Comparison of ENCODE assay signal across 1 cellular context in the genomic region with DNA sequence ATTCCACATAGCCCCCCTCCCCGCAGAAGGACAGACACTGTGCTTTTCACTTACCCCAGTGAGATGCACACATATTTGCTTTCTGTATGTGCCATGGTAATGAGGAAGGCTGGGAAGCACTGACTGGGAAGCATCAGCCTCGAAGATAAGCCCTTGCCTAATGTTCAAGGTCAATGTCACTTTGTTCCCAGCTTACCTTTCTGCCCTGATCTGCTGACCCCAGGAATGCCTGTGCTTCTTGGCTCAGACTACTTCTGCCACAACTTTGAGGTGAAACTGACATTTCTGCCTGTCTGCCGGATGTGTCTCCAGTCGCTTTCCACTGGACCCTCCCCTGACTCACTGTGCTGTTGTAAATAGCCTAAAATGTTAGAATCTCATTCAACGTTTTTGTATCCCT.
TF ChIP-seq lines count a peak whose summit lies in the region.

No MANE protein-coding gene starts in this region.

TF ChIP-seq in HepG2, 621 proteins besides CTCF, POLR2A, EP300 and RAD21 (continued from another document and continues in another):
- TF ChIP-seq, protein P1, sequence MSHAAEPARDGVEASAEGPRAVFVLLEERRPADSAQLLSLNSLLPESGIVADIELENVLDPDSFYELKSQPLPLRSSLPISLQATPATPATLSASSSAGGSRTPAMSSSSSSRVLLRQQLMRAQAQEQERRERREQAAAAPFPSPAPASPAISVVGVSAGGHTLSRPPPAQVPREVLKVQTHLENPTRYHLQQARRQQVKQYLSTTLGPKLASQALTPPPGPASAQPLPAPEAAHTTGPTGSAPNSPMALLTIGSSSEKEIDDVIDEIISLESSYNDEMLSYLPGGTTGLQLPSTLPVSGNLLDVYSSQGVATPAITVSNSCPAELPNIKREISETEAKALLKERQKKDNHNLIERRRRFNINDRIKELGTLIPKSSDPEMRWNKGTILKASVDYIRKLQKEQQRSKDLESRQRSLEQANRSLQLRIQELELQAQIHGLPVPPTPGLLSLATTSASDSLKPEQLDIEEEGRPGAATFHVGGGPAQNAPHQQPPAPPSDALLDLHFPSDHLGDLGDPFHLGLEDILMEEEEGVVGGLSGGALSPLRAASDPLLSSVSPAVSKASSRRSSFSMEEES (CRISPR knock-in tag; IDR thresholded peaks at IDR 0.05), result no peak
- TF ChIP-seq FOXC1 (CRISPR knock-in tag; IDR thresholded peaks at IDR 0.05; ENCODE audit: borderline replicate concordance) (no peak), MEIS1 (CRISPR knock-in tag; IDR thresholded peaks at IDR 0.05; ENCODE audit: borderline replicate concordance) (no peak), TCF12 (IDR thresholded peaks at IDR 0.05) (no peak), TCF12 (CRISPR knock-in tag; IDR thresholded peaks at IDR 0.05) (no peak), DNMT1 (CRISPR knock-in tag; IDR thresholded peaks at IDR 0.05) (no peak), ZNF724P (CRISPR knock-in tag; IDR thresholded peaks at IDR 0.05; ENCODE audit: borderline replicate concordance) (no peak), ZNF224 (CRISPR knock-in tag; IDR thresholded peaks at IDR 0.05) (no peak), JUNB (CRISPR knock-in tag; IDR thresholded peaks at IDR 0.05; ENCODE audit: borderline replicate concordance) (no peak), HOXA3 (CRISPR knock-in tag; IDR thresholded peaks at IDR 0.05) (peak; percentile 28; the same call in 1 of the 2 replicates), ZBTB42 (CRISPR knock-in tag; IDR thresholded peaks at IDR 0.05) (no peak), SOX13 (IDR thresholded peaks at IDR 0.05) (no peak), SOX13 (CRISPR knock-in tag; conservative IDR thresholded peaks at IDR 0.05 in 1 of 2, IDR thresholded peaks at IDR 0.05 in 1 of 2) (peak in 1 of 2 experiments; percentile 44; a peak in 1 of 4 replicates), ZNF7 (CRISPR knock-in tag; IDR thresholded peaks at IDR 0.05) (no peak), SMAD9 (CRISPR knock-in tag; IDR thresholded peaks at IDR 0.05) (no peak), ZNF773 (CRISPR knock-in tag; IDR thresholded peaks at IDR 0.05; ENCODE audit: borderline replicate concordance) (no peak), HHEX (CRISPR knock-in tag; IDR thresholded peaks at IDR 0.05) (no peak), ZNF841 (CRISPR knock-in tag; IDR thresholded peaks at IDR 0.05; ENCODE audit: borderline replicate concordance) (no peak), ELF3 (CRISPR knock-in tag; IDR thresholded peaks at IDR 0.05) (no peak), ZNF564 (CRISPR knock-in tag; IDR thresholded peaks at IDR 0.05) (no peak), ZFP36L1 (CRISPR knock-in tag; IDR thresholded peaks at IDR 0.05) (no peak), KLF9 (CRISPR knock-in tag; IDR thresholded peaks at IDR 0.05; ENCODE audit: low read depth) (no peak), ZNF746 (CRISPR knock-in tag; IDR thresholded peaks at IDR 0.05) (no peak), ZFP1 (CRISPR knock-in tag; IDR thresholded peaks at IDR 0.05) (no peak), ZNF441 (CRISPR knock-in tag; IDR thresholded peaks at IDR 0.05; ENCODE audit: borderline replicate concordance) (no peak), ZNF124 (CRISPR knock-in tag; IDR thresholded peaks at IDR 0.05) (no peak), ZNF737 (CRISPR knock-in tag; IDR thresholded peaks at IDR 0.05; ENCODE audit: borderline replicate concordance) (no peak), ZNF879 (CRISPR knock-in tag; IDR thresholded peaks at IDR 0.05) (no peak), PRMT3 (CRISPR knock-in tag; IDR thresholded peaks at IDR 0.05; ENCODE audit: borderline replicate concordance, low read depth) (no peak), SRSF9 (IDR thresholded peaks at IDR 0.05; ENCODE audit: borderline replicate concordance, insufficient read depth, low read depth, low read length, poor library complexity, severe bottlenecking) (no peak), MAF1 (CRISPR knock-in tag; IDR thresholded peaks at IDR 0.05; ENCODE audit: borderline replicate concordance) (no peak), ZNF44 (CRISPR knock-in tag; IDR thresholded peaks at IDR 0.05) (no peak)
- TF ChIP-seq, protein P2, sequence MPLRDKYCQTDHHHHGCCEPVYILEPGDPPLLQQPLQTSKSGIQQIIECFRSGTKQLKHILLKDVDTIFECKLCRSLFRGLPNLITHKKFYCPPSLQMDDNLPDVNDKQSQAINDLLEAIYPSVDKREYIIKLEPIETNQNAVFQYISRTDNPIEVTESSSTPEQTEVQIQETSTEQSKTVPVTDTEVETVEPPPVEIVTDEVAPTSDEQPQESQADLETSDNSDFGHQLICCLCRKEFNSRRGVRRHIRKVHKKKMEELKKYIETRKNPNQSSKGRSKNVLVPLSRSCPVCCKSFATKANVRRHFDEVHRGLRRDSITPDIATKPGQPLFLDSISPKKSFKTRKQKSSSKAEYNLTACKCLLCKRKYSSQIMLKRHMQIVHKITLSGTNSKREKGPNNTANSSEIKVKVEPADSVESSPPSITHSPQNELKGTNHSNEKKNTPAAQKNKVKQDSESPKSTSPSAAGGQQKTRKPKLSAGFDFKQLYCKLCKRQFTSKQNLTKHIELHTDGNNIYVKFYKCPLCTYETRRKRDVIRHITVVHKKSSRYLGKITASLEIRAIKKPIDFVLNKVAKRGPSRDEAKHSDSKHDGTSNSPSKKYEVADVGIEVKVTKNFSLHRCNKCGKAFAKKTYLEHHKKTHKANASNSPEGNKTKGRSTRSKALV (CRISPR knock-in tag; IDR thresholded peaks at IDR 0.05), result no peak
- TF ChIP-seq, protein P3, sequence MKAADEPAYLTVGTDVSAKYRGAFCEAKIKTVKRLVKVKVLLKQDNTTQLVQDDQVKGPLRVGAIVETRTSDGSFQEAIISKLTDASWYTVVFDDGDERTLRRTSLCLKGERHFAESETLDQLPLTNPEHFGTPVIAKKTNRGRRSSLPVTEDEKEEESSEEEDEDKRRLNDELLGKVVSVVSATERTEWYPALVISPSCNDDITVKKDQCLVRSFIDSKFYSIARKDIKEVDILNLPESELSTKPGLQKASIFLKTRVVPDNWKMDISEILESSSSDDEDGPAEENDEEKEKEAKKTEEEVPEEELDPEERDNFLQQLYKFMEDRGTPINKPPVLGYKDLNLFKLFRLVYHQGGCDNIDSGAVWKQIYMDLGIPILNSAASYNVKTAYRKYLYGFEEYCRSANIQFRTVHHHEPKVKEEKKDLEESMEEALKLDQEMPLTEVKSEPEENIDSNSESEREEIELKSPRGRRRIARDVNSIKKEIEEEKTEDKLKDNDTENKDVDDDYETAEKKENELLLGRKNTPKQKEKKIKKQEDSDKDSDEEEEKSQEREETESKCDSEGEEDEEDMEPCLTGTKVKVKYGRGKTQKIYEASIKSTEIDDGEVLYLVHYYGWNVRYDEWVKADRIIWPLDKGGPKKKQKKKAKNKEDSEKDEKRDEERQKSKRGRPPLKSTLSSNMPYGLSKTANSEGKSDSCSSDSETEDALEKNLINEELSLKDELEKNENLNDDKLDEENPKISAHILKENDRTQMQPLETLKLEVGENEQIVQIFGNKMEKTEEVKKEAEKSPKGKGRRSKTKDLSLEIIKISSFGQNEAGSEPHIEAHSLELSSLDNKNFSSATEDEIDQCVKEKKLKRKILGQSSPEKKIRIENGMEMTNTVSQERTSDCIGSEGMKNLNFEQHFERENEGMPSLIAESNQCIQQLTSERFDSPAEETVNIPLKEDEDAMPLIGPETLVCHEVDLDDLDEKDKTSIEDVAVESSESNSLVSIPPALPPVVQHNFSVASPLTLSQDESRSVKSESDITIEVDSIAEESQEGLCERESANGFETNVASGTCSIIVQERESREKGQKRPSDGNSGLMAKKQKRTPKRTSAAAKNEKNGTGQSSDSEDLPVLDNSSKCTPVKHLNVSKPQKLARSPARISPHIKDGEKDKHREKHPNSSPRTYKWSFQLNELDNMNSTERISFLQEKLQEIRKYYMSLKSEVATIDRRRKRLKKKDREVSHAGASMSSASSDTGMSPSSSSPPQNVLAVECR (CRISPR knock-in tag; IDR thresholded peaks at IDR 0.05; ENCODE audit: borderline replicate concordance), result no peak
- TF ChIP-seq, protein P4, sequence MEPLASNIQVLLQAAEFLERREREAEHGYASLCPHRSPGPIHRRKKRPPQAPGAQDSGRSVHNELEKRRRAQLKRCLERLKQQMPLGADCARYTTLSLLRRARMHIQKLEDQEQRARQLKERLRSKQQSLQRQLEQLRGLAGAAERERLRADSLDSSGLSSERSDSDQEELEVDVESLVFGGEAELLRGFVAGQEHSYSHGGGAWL (CRISPR knock-in tag; IDR thresholded peaks at IDR 0.05), result no peak
- TF ChIP-seq, protein P5, sequence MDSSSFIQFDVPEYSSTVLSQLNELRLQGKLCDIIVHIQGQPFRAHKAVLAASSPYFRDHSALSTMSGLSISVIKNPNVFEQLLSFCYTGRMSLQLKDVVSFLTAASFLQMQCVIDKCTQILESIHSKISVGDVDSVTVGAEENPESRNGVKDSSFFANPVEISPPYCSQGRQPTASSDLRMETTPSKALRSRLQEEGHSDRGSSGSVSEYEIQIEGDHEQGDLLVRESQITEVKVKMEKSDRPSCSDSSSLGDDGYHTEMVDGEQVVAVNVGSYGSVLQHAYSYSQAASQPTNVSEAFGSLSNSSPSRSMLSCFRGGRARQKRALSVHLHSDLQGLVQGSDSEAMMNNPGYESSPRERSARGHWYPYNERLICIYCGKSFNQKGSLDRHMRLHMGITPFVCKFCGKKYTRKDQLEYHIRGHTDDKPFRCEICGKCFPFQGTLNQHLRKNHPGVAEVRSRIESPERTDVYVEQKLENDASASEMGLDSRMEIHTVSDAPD (CRISPR knock-in tag; IDR thresholded peaks at IDR 0.05), result 0 out of 2 replicates have a peak, but pooled peaks have one; percentile 43
- TF ChIP-seq, protein P6, sequence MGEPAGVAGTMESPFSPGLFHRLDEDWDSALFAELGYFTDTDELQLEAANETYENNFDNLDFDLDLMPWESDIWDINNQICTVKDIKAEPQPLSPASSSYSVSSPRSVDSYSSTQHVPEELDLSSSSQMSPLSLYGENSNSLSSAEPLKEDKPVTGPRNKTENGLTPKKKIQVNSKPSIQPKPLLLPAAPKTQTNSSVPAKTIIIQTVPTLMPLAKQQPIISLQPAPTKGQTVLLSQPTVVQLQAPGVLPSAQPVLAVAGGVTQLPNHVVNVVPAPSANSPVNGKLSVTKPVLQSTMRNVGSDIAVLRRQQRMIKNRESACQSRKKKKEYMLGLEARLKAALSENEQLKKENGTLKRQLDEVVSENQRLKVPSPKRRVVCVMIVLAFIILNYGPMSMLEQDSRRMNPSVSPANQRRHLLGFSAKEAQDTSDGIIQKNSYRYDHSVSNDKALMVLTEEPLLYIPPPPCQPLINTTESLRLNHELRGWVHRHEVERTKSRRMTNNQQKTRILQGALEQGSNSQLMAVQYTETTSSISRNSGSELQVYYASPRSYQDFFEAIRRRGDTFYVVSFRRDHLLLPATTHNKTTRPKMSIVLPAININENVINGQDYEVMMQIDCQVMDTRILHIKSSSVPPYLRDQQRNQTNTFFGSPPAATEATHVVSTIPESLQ (CRISPR knock-in tag; conservative IDR thresholded peaks at IDR 0.05), result no peak
- TF ChIP-seq, protein P7, sequence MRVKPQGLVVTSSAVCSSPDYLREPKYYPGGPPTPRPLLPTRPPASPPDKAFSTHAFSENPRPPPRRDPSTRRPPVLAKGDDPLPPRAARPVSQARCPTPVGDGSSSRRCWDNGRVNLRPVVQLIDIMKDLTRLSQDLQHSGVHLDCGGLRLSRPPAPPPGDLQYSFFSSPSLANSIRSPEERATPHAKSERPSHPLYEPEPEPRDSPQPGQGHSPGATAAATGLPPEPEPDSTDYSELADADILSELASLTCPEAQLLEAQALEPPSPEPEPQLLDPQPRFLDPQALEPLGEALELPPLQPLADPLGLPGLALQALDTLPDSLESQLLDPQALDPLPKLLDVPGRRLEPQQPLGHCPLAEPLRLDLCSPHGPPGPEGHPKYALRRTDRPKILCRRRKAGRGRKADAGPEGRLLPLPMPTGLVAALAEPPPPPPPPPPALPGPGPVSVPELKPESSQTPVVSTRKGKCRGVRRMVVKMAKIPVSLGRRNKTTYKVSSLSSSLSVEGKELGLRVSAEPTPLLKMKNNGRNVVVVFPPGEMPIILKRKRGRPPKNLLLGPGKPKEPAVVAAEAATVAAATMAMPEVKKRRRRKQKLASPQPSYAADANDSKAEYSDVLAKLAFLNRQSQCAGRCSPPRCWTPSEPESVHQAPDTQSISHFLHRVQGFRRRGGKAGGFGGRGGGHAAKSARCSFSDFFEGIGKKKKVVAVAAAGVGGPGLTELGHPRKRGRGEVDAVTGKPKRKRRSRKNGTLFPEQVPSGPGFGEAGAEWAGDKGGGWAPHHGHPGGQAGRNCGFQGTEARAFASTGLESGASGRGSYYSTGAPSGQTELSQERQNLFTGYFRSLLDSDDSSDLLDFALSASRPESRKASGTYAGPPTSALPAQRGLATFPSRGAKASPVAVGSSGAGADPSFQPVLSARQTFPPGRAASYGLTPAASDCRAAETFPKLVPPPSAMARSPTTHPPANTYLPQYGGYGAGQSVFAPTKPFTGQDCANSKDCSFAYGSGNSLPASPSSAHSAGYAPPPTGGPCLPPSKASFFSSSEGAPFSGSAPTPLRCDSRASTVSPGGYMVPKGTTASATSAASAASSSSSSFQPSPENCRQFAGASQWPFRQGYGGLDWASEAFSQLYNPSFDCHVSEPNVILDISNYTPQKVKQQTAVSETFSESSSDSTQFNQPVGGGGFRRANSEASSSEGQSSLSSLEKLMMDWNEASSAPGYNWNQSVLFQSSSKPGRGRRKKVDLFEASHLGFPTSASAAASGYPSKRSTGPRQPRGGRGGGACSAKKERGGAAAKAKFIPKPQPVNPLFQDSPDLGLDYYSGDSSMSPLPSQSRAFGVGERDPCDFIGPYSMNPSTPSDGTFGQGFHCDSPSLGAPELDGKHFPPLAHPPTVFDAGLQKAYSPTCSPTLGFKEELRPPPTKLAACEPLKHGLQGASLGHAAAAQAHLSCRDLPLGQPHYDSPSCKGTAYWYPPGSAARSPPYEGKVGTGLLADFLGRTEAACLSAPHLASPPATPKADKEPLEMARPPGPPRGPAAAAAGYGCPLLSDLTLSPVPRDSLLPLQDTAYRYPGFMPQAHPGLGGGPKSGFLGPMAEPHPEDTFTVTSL (CRISPR knock-in tag; IDR thresholded peaks at IDR 0.05; ENCODE audit: borderline replicate concordance), result 0 out of 2 replicates have a peak, but pooled peaks have one; percentile 22
